ENCODE assay signal across 27 cellular contexts in the genomic region with DNA sequence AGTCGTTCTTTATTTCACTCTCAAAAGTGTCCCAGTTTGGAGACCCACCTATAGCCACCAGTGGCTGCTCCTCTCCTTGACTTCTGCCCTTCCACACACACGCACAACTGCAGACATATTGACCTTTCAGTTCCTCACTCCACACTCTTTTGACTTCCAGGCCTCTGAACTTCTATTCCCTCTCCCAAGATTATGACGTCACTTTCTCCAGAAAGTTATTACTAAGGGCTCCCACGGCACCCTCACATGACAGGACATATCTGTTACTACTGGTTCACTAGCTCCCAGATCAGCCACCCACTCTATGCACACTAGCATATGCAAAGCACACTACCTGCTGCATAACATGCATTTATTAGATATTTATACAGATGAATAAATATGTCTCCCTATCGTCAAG.
"Had no signal": no experiment of that assay in that cellular context is flagged by ENCODE, and none has a peak within 500 bp of the region (broad histone marks: within the 10 kb centered on the region; RNA-seq: fewer than 3 reads in every experiment).

No MANE protein-coding gene starts in this region.

- H3K27ac Mint-ChIP-seq: activated CD4-positive, alpha-beta memory T cell treated with anti-CD3 and anti-CD28 coated beads, Interleukin-2, amount 10 ng/mL, durations not matched to agents 7 days and 5 days; activated CD4-positive, alpha-beta T cell treated with anti-CD3 and anti-CD28 coated beads for 36 hours; activated CD4-positive, alpha-beta T cell treated with anti-CD3 and anti-CD28 coated beads, Interleukin-2, amount 10 ng/mL, durations not matched to agents 24 days and 14 days; activated naive CD4-positive, alpha-beta T cell treated with anti-CD3 and anti-CD28 coated beads, Interleukin-2, amount 10 ng/mL, durations not matched to agents 7 days and 5 days; activated naive CD4-positive, alpha-beta T cell treated with anti-CD3 and anti-CD28 coated beads, Interleukin-2, amount 50 U/mL, for 72 hours; activated naive CD8-positive, alpha-beta T cell treated with anti-CD3 and anti-CD28 coated beads, Interleukin-2, amount 10 ng/mL, durations not matched to agents 7 days and 5 days; activated T-cell treated with anti-CD3 and anti-CD28 coated beads, Interleukin-2, amount 50 U/mL, for 24 hours; activated T-cell treated with anti-CD3 and anti-CD28 coated beads, Interleukin-2, amount 50 U/mL, for 72 hours; brain; T-helper 2 cell treated with Interferon-gamma antibody and Interleukin-4, amounts not matched to agents 5 μg/mL and 100 μg/mL, for 36 hours had no signal

- H3K9me3 ChIP-seq: ascending aorta, colonic mucosa had no signal

- H3K4me1 Mint-ChIP-seq: activated CD4-positive, alpha-beta memory T cell treated with anti-CD3 and anti-CD28 coated beads, Interleukin-2, amount 10 ng/mL, durations not matched to agents 7 days and 5 days; activated CD4-positive, alpha-beta T cell treated with anti-CD3 and anti-CD28 coated beads for 36 hours; activated CD4-positive, alpha-beta T cell treated with anti-CD3 and anti-CD28 coated beads, Interleukin-2, amount 10 ng/mL, durations not matched to agents 24 days and 14 days; activated naive CD4-positive, alpha-beta T cell treated with anti-CD3 and anti-CD28 coated beads, Interleukin-2, amount 10 ng/mL, durations not matched to agents 7 days and 5 days; brain had no signal

- H3K27me3 ChIP-seq: ascending aorta, colonic mucosa had no signal

- H3K4me1 ChIP-seq: ascending aorta, colonic mucosa had no signal

- H3K4me3 Mint-ChIP-seq: activated CD4-positive, alpha-beta memory T cell treated with anti-CD3 and anti-CD28 coated beads, Interleukin-2, amount 10 ng/mL, durations not matched to agents 7 days and 5 days; activated CD4-positive, alpha-beta T cell treated with anti-CD3 and anti-CD28 coated beads for 36 hours; activated CD4-positive, alpha-beta T cell treated with anti-CD3 and anti-CD28 coated beads, Interleukin-2, amount 10 ng/mL, durations not matched to agents 24 days and 14 days; activated naive CD4-positive, alpha-beta T cell treated with anti-CD3 and anti-CD28 coated beads, Interleukin-2, amount 10 ng/mL, durations not matched to agents 7 days and 5 days; activated naive CD8-positive, alpha-beta T cell treated with anti-CD3 and anti-CD28 coated beads, Interleukin-2, amount 10 ng/mL, durations not matched to agents 7 days and 5 days; activated T-cell treated with anti-CD3 and anti-CD28 coated beads, Interleukin-2, amount 50 U/mL, for 24 hours; activated T-cell treated with anti-CD3 and anti-CD28 coated beads, Interleukin-2, amount 50 U/mL, for 72 hours; brain; T-helper 2 cell treated with Interferon-gamma antibody and Interleukin-4, amounts not matched to agents 5 μg/mL and 100 μg/mL, for 36 hours had no signal

- H3K9me3 Mint-ChIP-seq: activated CD4-positive, alpha-beta memory T cell treated with anti-CD3 and anti-CD28 coated beads, Interleukin-2, amount 10 ng/mL, durations not matched to agents 7 days and 5 days; activated CD4-positive, alpha-beta T cell treated with anti-CD3 and anti-CD28 coated beads, Interleukin-2, amount 10 ng/mL, durations not matched to agents 24 days and 14 days; activated naive CD4-positive, alpha-beta T cell treated with anti-CD3 and anti-CD28 coated beads, Interleukin-2, amount 10 ng/mL, durations not matched to agents 7 days and 5 days; activated naive CD4-positive, alpha-beta T cell treated with anti-CD3 and anti-CD28 coated beads, Interleukin-2, amount 50 U/mL, for 72 hours; activated naive CD8-positive, alpha-beta T cell treated with anti-CD3 and anti-CD28 coated beads, Interleukin-2, amount 10 ng/mL, durations not matched to agents 7 days and 5 days; activated T-cell treated with anti-CD3 and anti-CD28 coated beads, Interleukin-2, amount 50 U/mL, for 24 hours; activated T-cell treated with anti-CD3 and anti-CD28 coated beads, Interleukin-2, amount 50 U/mL, for 72 hours; brain; T-helper 2 cell treated with Interferon-gamma antibody and Interleukin-4, amounts not matched to agents 5 μg/mL and 100 μg/mL, for 36 hours had no signal

- H3K27ac ChIP-seq: ascending aorta, colonic mucosa, WERI-Rb-1 had no signal

- H3K4me3 ChIP-seq: ascending aorta, colonic mucosa had no signal

- H3K27me3 Mint-ChIP-seq: activated CD4-positive, alpha-beta memory T cell treated with anti-CD3 and anti-CD28 coated beads, Interleukin-2, amount 10 ng/mL, durations not matched to agents 7 days and 5 days; activated CD4-positive, alpha-beta T cell treated with anti-CD3 and anti-CD28 coated beads for 36 hours; activated CD4-positive, alpha-beta T cell treated with anti-CD3 and anti-CD28 coated beads, Interleukin-2, amount 10 ng/mL, durations not matched to agents 24 days and 14 days; activated naive CD4-positive, alpha-beta T cell treated with anti-CD3 and anti-CD28 coated beads, Interleukin-2, amount 10 ng/mL, durations not matched to agents 7 days and 5 days; activated naive CD8-positive, alpha-beta T cell treated with anti-CD3 and anti-CD28 coated beads, Interleukin-2, amount 10 ng/mL, durations not matched to agents 7 days and 5 days; activated T-cell treated with anti-CD3 and anti-CD28 coated beads, Interleukin-2, amount 50 U/mL, for 24 hours; brain had no signal

- ATAC-seq: activated CD4-positive, alpha-beta T cell treated with anti-CD3 and anti-CD28 coated beads for 36 hours; activated naive CD4-positive, alpha-beta T cell treated with anti-CD3 and anti-CD28 coated beads, Interleukin-2, amount 50 U/mL, for 72 hours; activated T-cell treated with anti-CD3 and anti-CD28 coated beads, Interleukin-2, amount 50 U/mL, for 72 hours; esophagus mucosa had no signal

- H3K36me3 ChIP-seq: colonic mucosa had no signal

- DNase-seq: activated CD4-positive, alpha-beta memory T cell treated with anti-CD3 and anti-CD28 coated beads, Interleukin-2, amount 10 ng/mL, durations not matched to agents 7 days and 5 days; activated CD4-positive, alpha-beta T cell treated with anti-CD3 and anti-CD28 coated beads for 36 hours; activated CD4-positive, alpha-beta T cell treated with anti-CD3 and anti-CD28 coated beads, Interleukin-2, amount 10 ng/mL, durations not matched to agents 24 days and 14 days; activated CD4-positive, CD25-positive, alpha-beta regulatory T cell; activated CD4-positive, CD25-positive, alpha-beta regulatory T cell treated with anti-CD3 and anti-CD28 coated beads, Interleukin-2, amount 50 U/mL, for 72 hours; activated CD8-positive, alpha-beta memory T cell treated with anti-CD3 and anti-CD28 coated beads, Interleukin-2, amount 50 U/mL, for 48 hours; activated gamma-delta T cell; activated naive CD4-positive, alpha-beta T cell; activated naive CD4-positive, alpha-beta T cell treated with anti-CD3 and anti-CD28 coated beads, Interleukin-2, amount 10 ng/mL, durations not matched to agents 7 days and 5 days; activated naive CD8-positive, alpha-beta T cell treated with anti-CD3 and anti-CD28 coated beads, Interleukin-2, amount 10 ng/mL, durations not matched to agents 7 days and 5 days; activated T-cell treated with anti-CD3 and anti-CD28 coated beads for 4 hours; activated T-cell treated with anti-CD3 and anti-CD28 coated beads, Interleukin-2, amount 50 U/mL, for 24 hours; activated T-cell treated with anti-CD3 and anti-CD28 coated beads, Interleukin-2, amount 50 U/mL, for 72 hours; central memory CD4-positive, alpha-beta T cell; cerebellar nuclear complex; colonic mucosa; effector CD8-positive, alpha-beta T cell; foreskin fibroblast; head of caudate nucleus; hippocampal formation; T1000; WERI-Rb-1 had no signal
